15 cellular contexts compared by ENCODE assay signal in the genomic region with DNA sequence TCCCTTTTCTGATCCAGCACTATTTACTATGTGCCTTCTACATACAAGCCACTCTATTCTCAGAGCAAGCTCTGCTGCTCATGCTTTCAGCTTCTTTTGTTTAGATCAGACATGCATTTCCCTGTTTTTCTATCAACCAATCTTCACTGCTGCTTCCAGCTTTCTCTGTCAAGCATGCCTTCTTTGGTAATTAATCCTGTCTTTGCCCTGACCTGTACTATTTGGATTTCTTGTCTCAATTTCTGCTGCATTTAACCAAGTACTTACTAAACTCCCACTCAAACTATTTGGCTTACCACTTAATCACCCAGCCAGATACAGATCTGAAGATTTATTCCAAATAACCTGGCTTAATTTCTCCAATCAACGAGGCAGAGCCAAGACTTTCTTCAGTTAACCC. TPM values are rescaled to one million over a fixed set of nuclear protein-coding genes. Genes with fewer than 3 reads are reported as not detected.
A peak's percentile ranks its signal among the peaks of the same experiment; 100 is the strongest.
DNase-seq lines count a peak whose midpoint lies in the region; ATAC-seq, FAIRE-seq and TF ChIP-seq lines count a peak whose summit lies in the region.
"Had no signal": no experiment of that assay in that cellular context is flagged by ENCODE, and none has a peak within 500 bp of the region (broad histone marks: within the 10 kb centered on the region; RNA-seq: fewer than 3 reads in every experiment).

No MANE protein-coding gene starts in this region.

- H3K4me2 ChIP-seq in fibroblast of lung (ENCODE audit: extremely low read depth, insufficient read depth, low read length) (no peak overlapping the region), osteoblast (ENCODE audit: insufficient read depth, low read length) (no peak overlapping the region)

- peak; percentile 10; the same call in 1 of the 3 replicates for ATAC-seq in SK-N-SH treated with all-trans-retinoic acid at 6 μM for 48 hours
- no peak for ATAC-seq in HG03196 (IDR thresholded peaks at IDR 0.05; ENCODE audit: unreplicated experiment)
- ATAC-seq: natural killer cell; stimulated activated naive CD8-positive, alpha-beta T cell treated with anti-CD3 and anti-CD28 coated beads, Interleukin-15, amount 100 ng/mL, for 72 hours had no signal

- TF ChIP-seq POLR2A in tibial nerve (IDR thresholded peaks at IDR 0.05) = no peak

- H3K79me2 ChIP-seq in fibroblast of lung (ENCODE audit: control insufficient read depth, insufficient read depth, low read length) = peaks cover 58% of the 10 kb centered on the region
- H3K79me2 ChIP-seq in osteoblast (ENCODE audit: insufficient read depth, low read length) = peaks cover 69% of the 10 kb centered on the region

- 0 to 21% (median 5%) methylated on average over 1 of the region's 1 CpG for WGBS in small intestine, 3 donors
- WGBS in tibial nerve, 2 donors = 25 to 28% methylated on average over 1 of the region's 1 CpG

- H3K9me3 ChIP-seq in fibroblast of lung (ENCODE audit: control insufficient read depth, insufficient read depth, low read depth, low read length) (no peaks in the 10 kb centered on the region), osteoblast (ENCODE audit: low read depth, low read length) (no peaks in the 10 kb centered on the region), small intestine (ENCODE audit: control insufficient read depth, low read depth) (no peaks in the 10 kb centered on the region), tibial nerve (no peaks in the 10 kb centered on the region)

- no peak overlapping the region for H2AFZ ChIP-seq in fibroblast of lung (ENCODE audit: low read length)
- no peak overlapping the region for H2AFZ ChIP-seq in osteoblast (ENCODE audit: low read length)

- H3K36me3 ChIP-seq in fibroblast of lung (ENCODE audit: control insufficient read depth, insufficient read depth, low read length) (peaks cover 4% of the 10 kb centered on the region), osteoblast (ENCODE audit: insufficient read depth, low read length) (peaks cover 41% of the 10 kb centered on the region), small intestine (ENCODE audit: control insufficient read depth in 2 of 2, insufficient read depth in 2 of 2, low read length in 2 of 2) (no peaks in the 10 kb centered on the region), tibial nerve (peaks cover 0 to 44% (median 0%) of the 10 kb centered on the region in 3 donors)

- no peaks in the 10 kb centered on the region for H3K27me3 ChIP-seq in fibroblast of lung (ENCODE audit: control insufficient read depth, insufficient read depth, low read length)
- H3K27me3 ChIP-seq in osteoblast (ENCODE audit: insufficient read depth, low read length) = no peaks in the 10 kb centered on the region
- H3K27me3 ChIP-seq in small intestine (ENCODE audit: control insufficient read depth in 2 of 2, insufficient read depth in 2 of 2, low read length in 2 of 2) = no peaks in the 10 kb centered on the region
- no peaks in the 10 kb centered on the region for H3K27me3 ChIP-seq in tibial nerve

- H4K20me1 ChIP-seq in fibroblast of lung (ENCODE audit: control insufficient read depth, extremely low read depth, insufficient read depth, low read length) = peaks cover 9% of the 10 kb centered on the region
- peaks cover 52% of the 10 kb centered on the region for H4K20me1 ChIP-seq in osteoblast (ENCODE audit: insufficient read depth, low read length)

- H3K27ac ChIP-seq in fibroblast of lung (ENCODE audit: insufficient read depth, low read length) (peak overlapping the region; percentile 69), osteoblast (ENCODE audit: low read depth, low read length) (peak overlapping the region; percentile 92), small intestine (ENCODE audit: low read depth in 1 of 2, low read length in 1 of 2) (no peak overlapping the region), tibial nerve (peak overlapping the region in 1 of 4 donors; percentile 17)

- H3K9ac ChIP-seq in fibroblast of lung (ENCODE audit: insufficient read depth, low read length) = no peak overlapping the region

- H3K4me3 ChIP-seq in fibroblast of lung (replicated peaks in 1 of 4; ENCODE audit: control extremely low read depth in 1 of 4, insufficient read depth in 1 of 4, low read depth in 3 of 4, low read length in 4 of 4) (no peak overlapping the region), osteoblast (ENCODE audit: insufficient read depth, low read length) (no peak overlapping the region), small intestine (ENCODE audit: low read depth in 1 of 2, low read length in 2 of 2) (no peak overlapping the region), tibial nerve (no peak overlapping the region)

- TF ChIP-seq CTCF in fibroblast of lung (conservative IDR thresholded peaks at IDR 0.05 in 1 of 2, IDR thresholded peaks at IDR 0.05 in 1 of 2; ENCODE audit: low read depth in 1 of 2, low read length in 2 of 2) = no peak
- TF ChIP-seq CTCF in osteoblast (IDR thresholded peaks at IDR 0.05; ENCODE audit: extremely low read depth, low read depth, low read length) = no peak
- no peak for TF ChIP-seq CTCF in tibial nerve (IDR thresholded peaks at IDR 0.05)

- peak; percentile 15 for DNase-seq in EH (ENCODE audit: low read depth)
- peak; percentile 26 to 74 for DNase-seq in fibroblast of lung (ENCODE audit: low read depth in 2 of 2)
- DNase-seq in osteoblast (ENCODE audit: insufficient read length, low spot score, missing footprints) = no peak
- DNase-seq in small intestine = no peak
- no peak for DNase-seq in activated CD8-positive, alpha-beta memory T cell treated with anti-CD3 and anti-CD28 coated beads for 24 hours
- DNase-seq in tibial nerve (ENCODE audit: low spot score in 2 of 2) = no peak
- DNase-seq: activated CD4-positive, CD25-positive, alpha-beta regulatory T cell; activated naive CD4-positive, alpha-beta T cell treated with Interleukin-2 at 50 U/mL for 16 hours; AML-193; GOT3; KG1; natural killer cell; stimulated activated naive CD8-positive, alpha-beta T cell treated with anti-CD3 and anti-CD28 coated beads, Interleukin-15, amount 100 ng/mL, for 72 hours had no signal

- H3K4me1 ChIP-seq in fibroblast of lung (ENCODE audit: control insufficient read depth, extremely low read depth, insufficient read depth, low read length) (peaks cover 15% of the 10 kb centered on the region), osteoblast (ENCODE audit: insufficient read depth, low read length) (peaks cover 35% of the 10 kb centered on the region), small intestine (ENCODE audit: control insufficient read depth in 2 of 2, insufficient read depth in 1 of 2, low read depth in 1 of 2, low read length in 1 of 2) (no peaks in the 10 kb centered on the region), tibial nerve (peaks cover 0 to 39% (median 7%) of the 10 kb centered on the region in 4 donors)

- FAIRE-seq in small intestine (lab: Jason Lieb, UNC) = no peak

- no peak for TF ChIP-seq EP300 in tibial nerve (IDR thresholded peaks at IDR 0.05)

TF ChIP-seq in SK-N-SH treated with all-trans-retinoic acid at 6 μM for 48 hours, 23 proteins besides CTCF, POLR2A, EP300 and RAD21:
- no peak for TF ChIP-seq ARNTL (CRISPR knock-in tag; IDR thresholded peaks at IDR 0.05; ENCODE audit: borderline replicate concordance, low read depth)
- no peak for TF ChIP-seq ESRRG (CRISPR knock-in tag; IDR thresholded peaks at IDR 0.05)
- no peak for TF ChIP-seq ZFP30 (CRISPR knock-in tag; IDR thresholded peaks at IDR 0.05)
- TF ChIP-seq TCF4 (CRISPR knock-in tag; IDR thresholded peaks at IDR 0.05; ENCODE audit: borderline replicate concordance) = no peak
- no peak for TF ChIP-seq TSHZ2 (CRISPR knock-in tag; IDR thresholded peaks at IDR 0.05)
- no peak for TF ChIP-seq ZFP3 (CRISPR knock-in tag; IDR thresholded peaks at IDR 0.05)
- no peak for TF ChIP-seq ZC3H10 (CRISPR knock-in tag; IDR thresholded peaks at IDR 0.05)

RNA-seq across cellular contexts. Expression of gene OSMR, which starts 25.4 kb away (rescaled TPM):
- 74.7 and 102 TPM in 2 replicates for total RNA-seq in fibroblast of lung
- 80.4 and 189 TPM in 2 replicates for polyA plus RNA-seq in fibroblast of lung
- polyA plus RNA-seq in fibroblast of lung (2012) = 55.9 and 140 TPM in 2 replicates
- 64.8 and 128 TPM in 2 replicates for polyA minus RNA-seq in fibroblast of lung (ENCODE audit: low replicate concordance)
- total RNA-seq in osteoblast = 174 and 189 TPM in 2 replicates
- polyA plus RNA-seq in small intestine = 1 to 10 TPM in 1 of 3 donors, under 1 TPM in 2; 0.22 to 9.2 (median 0.54) TPM
- 10 to 100 TPM; 33.1 to 97.5 (median 42.8) TPM for total RNA-seq in tibial nerve
- total RNA-seq: natural killer cell had no signal

Comparison
In these comparisons a context has a peak if more than half of its experiments do, and no peak if none do; other contexts are left out.
1. DNase-seq: peak in EH (single experiment) and fibroblast of lung (2 of 2); none in osteoblast (single experiment), small intestine (single experiment), activated CD8-positive, alpha-beta memory T cell treated with anti-CD3 and anti-CD28 coated beads for 24 hours (single experiment) and tibial nerve (0 of 2).
2. H3K27ac ChIP-seq: peak in fibroblast of lung (single experiment) and osteoblast (single experiment); none in small intestine (0 of 2).